Comparison of ENCODE assay signal across 1 cellular context in genomic region chr4:163494360-163495241, GRCh38.
TF ChIP-seq lines count a peak whose summit lies in the region.

Gene TMA16 (plus strand): TSS chr4:163494690. CDS start chr4:163494802, 112 bp downstream.

TF ChIP-seq in K562, 482 proteins besides CTCF, POLR2A, EP300 and RAD21 (continued from another document):
- TF ChIP-seq, protein P1, sequence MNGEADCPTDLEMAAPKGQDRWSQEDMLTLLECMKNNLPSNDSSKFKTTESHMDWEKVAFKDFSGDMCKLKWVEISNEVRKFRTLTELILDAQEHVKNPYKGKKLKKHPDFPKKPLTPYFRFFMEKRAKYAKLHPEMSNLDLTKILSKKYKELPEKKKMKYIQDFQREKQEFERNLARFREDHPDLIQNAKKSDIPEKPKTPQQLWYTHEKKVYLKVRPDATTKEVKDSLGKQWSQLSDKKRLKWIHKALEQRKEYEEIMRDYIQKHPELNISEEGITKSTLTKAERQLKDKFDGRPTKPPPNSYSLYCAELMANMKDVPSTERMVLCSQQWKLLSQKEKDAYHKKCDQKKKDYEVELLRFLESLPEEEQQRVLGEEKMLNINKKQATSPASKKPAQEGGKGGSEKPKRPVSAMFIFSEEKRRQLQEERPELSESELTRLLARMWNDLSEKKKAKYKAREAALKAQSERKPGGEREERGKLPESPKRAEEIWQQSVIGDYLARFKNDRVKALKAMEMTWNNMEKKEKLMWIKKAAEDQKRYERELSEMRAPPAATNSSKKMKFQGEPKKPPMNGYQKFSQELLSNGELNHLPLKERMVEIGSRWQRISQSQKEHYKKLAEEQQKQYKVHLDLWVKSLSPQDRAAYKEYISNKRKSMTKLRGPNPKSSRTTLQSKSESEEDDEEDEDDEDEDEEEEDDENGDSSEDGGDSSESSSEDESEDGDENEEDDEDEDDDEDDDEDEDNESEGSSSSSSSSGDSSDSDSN (IDR thresholded peaks at IDR 0.05; ENCODE audit: borderline replicate concordance in 1 of 2, low read depth in 2 of 2, low read length in 2 of 2) = peak; percentile 99 to 100
- TF ChIP-seq ZNF79 (CRISPR knock-in tag; IDR thresholded peaks at IDR 0.05; ENCODE audit: low read depth) (no peak), FOSL1 (tag; conservative IDR thresholded peaks at IDR 0.05) (peak; percentile 23; the same call in 1 of the 2 replicates), CEBPB (tag; IDR thresholded peaks at IDR 0.05) (no peak), BRD4 (IDR thresholded peaks at IDR 0.05) (peak; percentile 92), GTF3C2 (IDR thresholded peaks at IDR 0.05; ENCODE audit: borderline replicate concordance, extremely low read depth, insufficient read length) (no peak), TBL1XR1 (IDR thresholded peaks at IDR 0.05; ENCODE audit: low read length in 2 of 2) (peak; percentile 27 to 42; a peak in 1 of 4 replicates), CBFA2T3 (IDR thresholded peaks at IDR 0.05) (no peak), HBP1 (CRISPR knock-in tag; IDR thresholded peaks at IDR 0.05) (peak; percentile 54; the same call in 1 of the 2 replicates), FOXM1 (IDR thresholded peaks at IDR 0.05; ENCODE audit: low read depth) (peak; percentile 52), FOXM1 (CRISPR knock-in tag; IDR thresholded peaks at IDR 0.05; ENCODE audit: low read depth) (peak; percentile 39; the same call in 1 of the 2 replicates), RB1 (IDR thresholded peaks at IDR 0.05; ENCODE audit: low read depth) (peak; percentile 87), SMAD3 (CRISPR knock-in tag; conservative IDR thresholded peaks at IDR 0.05) (peak; percentile 58; the same call in 1 of the 2 replicates), NUFIP1 (IDR thresholded peaks at IDR 0.05; ENCODE audit: partially characterized antibody) (no peak), HMGN3 (IDR thresholded peaks at IDR 0.05; ENCODE audit: borderline replicate concordance, extremely low read depth, insufficient read length, low read depth, low read length) (peak; percentile 49), NCOA6 (IDR thresholded peaks at IDR 0.05) (no peak), GATAD2A (IDR thresholded peaks at IDR 0.05) (peak; percentile 47; the same call in 1 of the 2 replicates), PHB2 (IDR thresholded peaks at IDR 0.05; ENCODE audit: low read depth) (no peak), ZBTB43 (CRISPR knock-in tag; IDR thresholded peaks at IDR 0.05) (peak; percentile 86), NELFE (IDR thresholded peaks at IDR 0.05; ENCODE audit: insufficient read depth, insufficient read length) (peak; percentile 37), ZFP36 (IDR thresholded peaks at IDR 0.05; ENCODE audit: low read depth, low read length, partially characterized antibody) (no peak), BCOR (IDR thresholded peaks at IDR 0.05) (0 out of 2 replicates have a peak, but pooled peaks have one; percentile 4), PHF8 (IDR thresholded peaks at IDR 0.05; ENCODE audit: borderline replicate concordance, low read length) (peak; percentile 91), YY1 (IDR thresholded peaks at IDR 0.05; ENCODE audit: borderline replicate concordance in 1 of 3, control insufficient read depth in 1 of 3, extremely low read depth in 1 of 3, insufficient read depth in 3 of 3, insufficient read length in 1 of 3, insufficient replicate concordance in 2 of 3, low read depth in 1 of 3, low read length in 2 of 3) (peak in 1 of 3 experiments; percentile 69), ZNF436 (CRISPR knock-in tag; IDR thresholded peaks at IDR 0.05) (no peak), EZH2 (IDR thresholded peaks at IDR 0.05; ENCODE audit: borderline replicate concordance, low read depth, low read length) (no peak), SMAD1 (IDR thresholded peaks at IDR 0.05; ENCODE audit: low read depth, low read length, partially characterized antibody) (peak; percentile 62), KDM4B (IDR thresholded peaks at IDR 0.05; ENCODE audit: borderline replicate concordance in 2 of 2, low read depth in 1 of 2) (peak in 1 of 2 experiments; percentile 80; a peak in 1 of 4 replicates), ARID2 (IDR thresholded peaks at IDR 0.05) (no peak), SIN3B (IDR thresholded peaks at IDR 0.05; ENCODE audit: low read depth) (peak; percentile 84)
- TF ChIP-seq, protein P2, sequence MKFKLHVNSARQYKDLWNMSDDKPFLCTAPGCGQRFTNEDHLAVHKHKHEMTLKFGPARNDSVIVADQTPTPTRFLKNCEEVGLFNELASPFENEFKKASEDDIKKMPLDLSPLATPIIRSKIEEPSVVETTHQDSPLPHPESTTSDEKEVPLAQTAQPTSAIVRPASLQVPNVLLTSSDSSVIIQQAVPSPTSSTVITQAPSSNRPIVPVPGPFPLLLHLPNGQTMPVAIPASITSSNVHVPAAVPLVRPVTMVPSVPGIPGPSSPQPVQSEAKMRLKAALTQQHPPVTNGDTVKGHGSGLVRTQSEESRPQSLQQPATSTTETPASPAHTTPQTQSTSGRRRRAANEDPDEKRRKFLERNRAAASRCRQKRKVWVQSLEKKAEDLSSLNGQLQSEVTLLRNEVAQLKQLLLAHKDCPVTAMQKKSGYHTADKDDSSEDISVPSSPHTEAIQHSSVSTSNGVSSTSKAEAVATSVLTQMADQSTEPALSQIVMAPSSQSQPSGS (CRISPR knock-in tag; IDR thresholded peaks at IDR 0.05) = no peak
- TF ChIP-seq, protein P3, sequence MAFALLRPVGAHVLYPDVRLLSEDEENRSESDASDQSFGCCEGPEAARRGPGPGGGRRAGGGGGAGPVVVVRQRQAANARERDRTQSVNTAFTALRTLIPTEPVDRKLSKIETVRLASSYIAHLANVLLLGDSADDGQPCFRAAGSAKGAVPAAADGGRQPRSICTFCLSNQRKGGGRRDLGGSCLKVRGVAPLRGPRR (CRISPR knock-in tag; IDR thresholded peaks at IDR 0.05) = no peak
- TF ChIP-seq, protein P4, sequence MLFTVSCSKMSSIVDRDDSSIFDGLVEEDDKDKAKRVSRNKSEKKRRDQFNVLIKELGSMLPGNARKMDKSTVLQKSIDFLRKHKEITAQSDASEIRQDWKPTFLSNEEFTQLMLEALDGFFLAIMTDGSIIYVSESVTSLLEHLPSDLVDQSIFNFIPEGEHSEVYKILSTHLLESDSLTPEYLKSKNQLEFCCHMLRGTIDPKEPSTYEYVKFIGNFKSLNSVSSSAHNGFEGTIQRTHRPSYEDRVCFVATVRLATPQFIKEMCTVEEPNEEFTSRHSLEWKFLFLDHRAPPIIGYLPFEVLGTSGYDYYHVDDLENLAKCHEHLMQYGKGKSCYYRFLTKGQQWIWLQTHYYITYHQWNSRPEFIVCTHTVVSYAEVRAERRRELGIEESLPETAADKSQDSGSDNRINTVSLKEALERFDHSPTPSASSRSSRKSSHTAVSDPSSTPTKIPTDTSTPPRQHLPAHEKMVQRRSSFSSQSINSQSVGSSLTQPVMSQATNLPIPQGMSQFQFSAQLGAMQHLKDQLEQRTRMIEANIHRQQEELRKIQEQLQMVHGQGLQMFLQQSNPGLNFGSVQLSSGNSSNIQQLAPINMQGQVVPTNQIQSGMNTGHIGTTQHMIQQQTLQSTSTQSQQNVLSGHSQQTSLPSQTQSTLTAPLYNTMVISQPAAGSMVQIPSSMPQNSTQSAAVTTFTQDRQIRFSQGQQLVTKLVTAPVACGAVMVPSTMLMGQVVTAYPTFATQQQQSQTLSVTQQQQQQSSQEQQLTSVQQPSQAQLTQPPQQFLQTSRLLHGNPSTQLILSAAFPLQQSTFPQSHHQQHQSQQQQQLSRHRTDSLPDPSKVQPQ (CRISPR knock-in tag; IDR thresholded peaks at IDR 0.05; ENCODE audit: borderline replicate concordance) = no peak
- TF ChIP-seq, protein P5, sequence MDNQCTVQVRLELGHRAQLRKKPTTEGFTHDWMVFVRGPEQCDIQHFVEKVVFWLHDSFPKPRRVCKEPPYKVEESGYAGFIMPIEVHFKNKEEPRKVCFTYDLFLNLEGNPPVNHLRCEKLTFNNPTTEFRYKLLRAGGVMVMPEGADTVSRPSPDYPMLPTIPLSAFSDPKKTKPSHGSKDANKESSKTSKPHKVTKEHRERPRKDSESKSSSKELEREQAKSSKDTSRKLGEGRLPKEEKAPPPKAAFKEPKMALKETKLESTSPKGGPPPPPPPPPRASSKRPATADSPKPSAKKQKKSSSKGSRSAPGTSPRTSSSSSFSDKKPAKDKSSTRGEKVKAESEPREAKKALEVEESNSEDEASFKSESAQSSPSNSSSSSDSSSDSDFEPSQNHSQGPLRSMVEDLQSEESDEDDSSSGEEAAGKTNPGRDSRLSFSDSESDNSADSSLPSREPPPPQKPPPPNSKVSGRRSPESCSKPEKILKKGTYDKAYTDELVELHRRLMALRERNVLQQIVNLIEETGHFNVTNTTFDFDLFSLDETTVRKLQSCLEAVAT (IDR thresholded peaks at IDR 0.05) = 0 out of 4 replicates have a peak, but pooled peaks of 1 of the 2 experiments have one; percentile 24
